In genomic region chr9:84697494-84698114, GRCh38 we compare ENCODE assay signal across 8 cellular contexts. TPM values are rescaled to one million over a fixed set of nuclear protein-coding genes. Genes with fewer than 3 reads are reported as not detected.
A peak's percentile ranks its signal among the peaks of the same experiment; 100 is the strongest.
DNase-seq lines count a peak whose midpoint lies in the region; ATAC-seq and TF ChIP-seq lines count a peak whose summit lies in the region.

No MANE protein-coding gene starts in this region.

- ATAC-seq in GM18511 (IDR thresholded peaks at IDR 0.05; ENCODE audit: unreplicated experiment) = peak; percentile 41

- no peak overlapping the region for H3K4me3 ChIP-seq in LNCaP clone FGC (ENCODE audit: low read depth, low read length)

- peak overlapping the region; percentile 25 for H3K27ac ChIP-seq in temporal lobe (ENCODE audit: low read depth, low read length)

- peak; percentile 64 for DNase-seq in AG08395 (ENCODE audit: low spot score)
- DNase-seq in LNCaP clone FGC (ENCODE audit: low read depth) = peak; percentile 11
- peak; percentile 3 to 15 for DNase-seq in activated CD4-positive, alpha-beta T cell treated with anti-CD3 and anti-CD28 coated beads for 4 hours
- DNase-seq in epidermal melanocyte (ENCODE audit: insufficient read length, low spot score) = peak; percentile 56
- peak; percentile 50 for DNase-seq in midbrain (lab: John Stamatoyannopoulos, UW)
- DNase-seq in A172 (ENCODE audit: low spot score) = no peak

- peak; percentile 93 for TF ChIP-seq CTCF in LNCaP clone FGC (IDR thresholded peaks at IDR 0.05; ENCODE audit: control insufficient read depth, extremely low read depth, insufficient read depth)

RNA-seq across cellular contexts. Expression of gene NTRK2, which starts 28.1 kb away (rescaled TPM):
- total RNA-seq in temporal lobe = 151 TPM
- not detected in 2 replicates for total RNA-seq in A172 (2014; rRNA removed; shearing (Covaris generic))

Comparison
In these comparisons a context has a peak if more than half of its experiments do, and no peak if none do; other contexts are left out.
1. RNA of gene NTRK2, which starts 28.1 kb away (total RNA-seq): 151 TPM in temporal lobe (single experiment); not detected in A172; every median in the first group is over 100 times any median in the second.